1 cellular context compared by ENCODE assay signal in genomic region chr3:42090973-42091731, GRCh38.
TF ChIP-seq lines count a peak whose summit lies in the region.

Gene TRAK1, plus strand, starts transcription at chr3:42091357. Its CDS starts 113 bp downstream, at chr3:42091470.

TF ChIP-seq in GM12878, 131 proteins besides CTCF, POLR2A, EP300 and RAD21 (continued from another document):
- TF ChIP-seq MTA2 (IDR thresholded peaks at IDR 0.05; ENCODE audit: low read depth) (no peak), SPI1 (IDR thresholded peaks at IDR 0.05; ENCODE audit: borderline replicate concordance, insufficient read depth, low read depth, low read length) (no peak)
